1 cellular context compared by ENCODE assay signal in the genomic region with DNA sequence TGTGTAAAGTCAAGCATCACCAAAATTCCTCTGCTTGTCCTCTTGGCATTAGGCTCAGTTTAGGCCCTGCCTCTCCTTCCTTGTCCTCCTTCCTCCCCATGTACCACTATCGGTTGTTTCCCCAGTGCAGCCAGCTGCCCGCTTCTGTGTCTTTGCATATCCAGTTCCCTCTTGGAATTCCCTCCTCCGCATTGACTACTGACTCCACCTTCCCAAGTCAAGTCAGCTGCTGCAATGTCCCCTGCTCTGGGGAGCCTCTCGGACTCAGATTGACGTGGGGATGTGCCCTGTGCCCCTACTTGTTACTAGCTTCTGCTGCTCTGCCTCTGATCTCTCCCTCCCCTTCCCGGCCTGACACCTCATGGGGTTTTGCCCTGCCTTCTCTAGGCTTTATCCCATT.
TF ChIP-seq lines count a peak whose summit lies in the region.

No MANE protein-coding gene starts in this region.

TF ChIP-seq in IMR-90, 13 proteins besides CTCF, POLR2A, EP300 and RAD21 (continued from another document):
- TF ChIP-seq, protein P1, sequence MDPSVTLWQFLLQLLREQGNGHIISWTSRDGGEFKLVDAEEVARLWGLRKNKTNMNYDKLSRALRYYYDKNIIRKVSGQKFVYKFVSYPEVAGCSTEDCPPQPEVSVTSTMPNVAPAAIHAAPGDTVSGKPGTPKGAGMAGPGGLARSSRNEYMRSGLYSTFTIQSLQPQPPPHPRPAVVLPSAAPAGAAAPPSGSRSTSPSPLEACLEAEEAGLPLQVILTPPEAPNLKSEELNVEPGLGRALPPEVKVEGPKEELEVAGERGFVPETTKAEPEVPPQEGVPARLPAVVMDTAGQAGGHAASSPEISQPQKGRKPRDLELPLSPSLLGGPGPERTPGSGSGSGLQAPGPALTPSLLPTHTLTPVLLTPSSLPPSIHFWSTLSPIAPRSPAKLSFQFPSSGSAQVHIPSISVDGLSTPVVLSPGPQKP (IDR thresholded peaks at IDR 0.05; ENCODE audit: borderline replicate concordance, low read depth, low read length): no peak
- no peak for TF ChIP-seq MAFK (IDR thresholded peaks at IDR 0.05; ENCODE audit: low read depth, low read length)
